Comparison of ENCODE assay signal across 31 cellular contexts in genomic region chr6:67496191-67496590, GRCh38.
"Had no signal": no experiment of that assay in that cellular context is flagged by ENCODE, and none has a peak within 500 bp of the region (broad histone marks: within the 10 kb centered on the region; RNA-seq: fewer than 3 reads in every experiment).

No MANE protein-coding gene starts in this region.

- H3K27me3 ChIP-seq: body of pancreas, esophagus muscularis mucosa, foreskin keratinocyte, gastrocnemius medialis, heart left ventricle had no signal

- ATAC-seq: activated CD4-positive, CD25-positive, alpha-beta regulatory T cell treated with anti-CD3 and anti-CD28 coated beads, Interleukin-2, amount 50 U/mL, for 24 hours; activated CD8-positive, alpha-beta T cell treated with anti-CD3 and anti-CD28 coated beads for 36 hours; activated T-cell treated with anti-CD3 and anti-CD28 coated beads, Interleukin-2, amount 50 U/mL, for 4 hours; activated T-helper 17 cell treated with anti-CD3 and anti-CD28 coated beads, Interleukin-2, amount 50 U/mL, for 72 hours; body of pancreas; effector memory CD8-positive, alpha-beta T cell; foreskin keratinocyte; gastrocnemius medialis; heart left ventricle had no signal

- DNase-seq: activated B cell treated with CpG ODN at 0.5 μM for 24 hours; activated CD4-positive, alpha-beta T cell treated with anti-CD3 and anti-CD28 coated beads for 48 hours; activated CD4-positive, alpha-beta T cell treated with anti-CD3 and anti-CD28 coated beads, Interleukin-2, amount 50 U/mL, for 1 hour; activated CD4-positive, alpha-beta T cell treated with anti-CD3 and anti-CD28 coated beads, Interleukin-2, amount 50 U/mL, for 48 hours; activated CD8-positive, alpha-beta memory T cell treated with anti-CD3 and anti-CD28 coated beads for 24 hours; activated CD8-positive, alpha-beta T cell treated with anti-CD3 and anti-CD28 coated beads for 36 hours; activated effector memory CD4-positive, alpha-beta T cell treated with Interleukin-2 at 50 U/mL for 16 hours; activated gamma-delta T cell treated with Interleukin-2 at 50 U/mL for 16 hours; activated naive CD4-positive, alpha-beta T cell treated with anti-CD3 and anti-CD28 coated beads, Interleukin-2, amount 50 U/mL, for 16 hours; activated naive CD4-positive, alpha-beta T cell treated with Interleukin-2 at 50 U/mL for 16 hours; activated T-cell treated with anti-CD3 and anti-CD28 coated beads, Interleukin-2, amount 50 U/mL, for 4 hours; amniotic stem cell; aorta; body of pancreas; caudate nucleus; cortex of kidney; dermis blood vessel endothelial cell; effector CD4-positive, alpha-beta T cell; effector memory CD8-positive, alpha-beta T cell; erythroblast; foreskin keratinocyte; gastrocnemius medialis; glutamatergic neuron; heart left ventricle; hypothalamus; T1000; WERI-Rb-1 had no signal

- H3K4me1 ChIP-seq: body of pancreas, esophagus muscularis mucosa, foreskin keratinocyte, gastrocnemius medialis, heart left ventricle had no signal

- FAIRE-seq: colon had no signal

- H3K9me3 ChIP-seq: body of pancreas, esophagus muscularis mucosa, gastrocnemius medialis had no signal

- H3K27ac ChIP-seq: body of pancreas, esophagus muscularis mucosa, foreskin keratinocyte, gastrocnemius medialis, heart left ventricle, WERI-Rb-1 had no signal

- H3K36me3 ChIP-seq: esophagus muscularis mucosa, gastrocnemius medialis, heart left ventricle, WERI-Rb-1 had no signal

- H3K4me3 ChIP-seq: body of pancreas, esophagus muscularis mucosa, gastrocnemius medialis, heart left ventricle had no signal
